ENCODE assay signal across 9 cellular contexts in the genomic region with DNA sequence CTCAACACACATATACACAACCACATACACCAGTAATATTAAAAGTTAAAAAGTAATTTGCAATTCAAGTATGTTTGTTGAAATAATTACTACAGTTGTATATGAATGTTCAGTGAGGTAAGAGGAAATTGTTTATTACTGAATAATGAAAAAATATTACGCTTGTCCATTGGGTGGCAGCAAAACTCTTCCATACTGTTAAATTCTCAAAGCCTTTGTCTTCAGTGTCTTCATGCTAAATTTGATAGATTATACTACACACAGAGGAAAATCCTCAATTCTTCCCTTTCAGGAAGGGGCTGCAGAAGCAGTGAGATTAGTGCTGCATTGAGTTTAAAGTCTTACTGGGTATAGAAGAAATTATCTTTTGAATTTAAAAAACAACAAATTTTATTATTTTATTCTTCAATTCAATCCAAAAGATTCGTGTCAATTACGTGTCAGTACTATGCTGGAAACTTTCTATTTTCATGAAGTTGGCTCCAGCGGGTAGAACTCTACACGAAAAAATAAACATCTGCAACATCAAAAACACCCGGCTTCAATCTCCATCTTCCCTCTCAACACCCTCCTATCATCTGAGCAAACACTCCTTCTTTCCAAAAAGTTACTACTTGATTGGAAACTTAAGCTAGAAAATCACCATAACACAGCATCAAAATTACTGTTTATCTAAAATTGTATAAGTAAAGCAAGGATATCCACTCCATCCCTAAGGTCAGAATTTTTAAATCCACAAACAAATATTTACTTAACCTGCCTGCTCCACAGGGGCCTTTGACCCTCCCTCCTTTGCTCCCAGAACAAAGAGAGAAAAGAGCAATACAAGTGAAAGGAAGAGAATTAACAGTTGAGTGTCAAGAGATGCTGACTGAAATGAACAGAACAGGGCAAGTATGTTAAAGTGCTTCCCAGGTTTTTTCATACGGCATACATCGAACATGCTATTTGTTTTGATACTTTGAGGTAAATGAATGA. TPM values are rescaled to one million over a fixed set of nuclear protein-coding genes. Genes with fewer than 3 reads are reported as not detected.
DNase-seq lines count a peak whose midpoint lies in the region; ATAC-seq and TF ChIP-seq lines count a peak whose summit lies in the region.
"Had no signal": no experiment of that assay in that cellular context is flagged by ENCODE, and none has a peak within 500 bp of the region (broad histone marks: within the 10 kb centered on the region; RNA-seq: fewer than 3 reads in every experiment).

No MANE protein-coding gene starts in this region.

- H3K27ac Mint-ChIP-seq in effector memory CD8-positive, alpha-beta T cell: no peak overlapping the region

- H2AFZ ChIP-seq in IMR-90 (replicated peaks; ENCODE audit: low read length, poor library complexity): no peak overlapping the region

- peak overlapping the region; percentile 77; the same call in 1 of the 2 replicates for H2AK5ac ChIP-seq in IMR-90 (ENCODE audit: low read depth, low read length)

- peak overlapping the region; percentile 20 to 43; a peak in 2 of 4 replicates for H4K8ac ChIP-seq in IMR-90 (ENCODE audit: low read depth in 2 of 2, low read length in 2 of 2)

- no peak overlapping the region for H3K4me3 Mint-ChIP-seq in effector memory CD8-positive, alpha-beta T cell

- 0 out of 2 replicates have a peak overlapping the region, but pooled peaks have one; percentile 8 for H3K23ac ChIP-seq in IMR-90 (ENCODE audit: low read depth, low read length)

- H3K9ac ChIP-seq in IMR-90 (ENCODE audit: low read depth, low read length): no peak overlapping the region

- H3K18ac ChIP-seq in IMR-90 (ENCODE audit: low read depth, low read length): peak overlapping the region; percentile 82; the same call in 1 of the 2 replicates

- TF ChIP-seq POLR2A in IMR-90 (IDR thresholded peaks at IDR 0.05; ENCODE audit: low read depth, low read length) (no peak), Peyer's patch (IDR thresholded peaks at IDR 0.05) (no peak), ovary (IDR thresholded peaks at IDR 0.05) (no peak)

- peak; percentile 52 for DNase-seq in AG04450 (ENCODE audit: low read depth, low spot score)
- DNase-seq in EL: peak; percentile 70
- DNase-seq in IMR-90: peak; percentile 69
- no peak for DNase-seq in Peyer's patch
- DNase-seq in effector memory CD8-positive, alpha-beta T cell: peak; percentile 49 to 55 (median 52)
- DNase-seq in myocyte (ENCODE audit: low read depth): peak; percentile 75
- DNase-seq in ovary: no peak
- no peak for DNase-seq in activated CD8-positive, alpha-beta memory T cell treated with anti-CD3 and anti-CD28 coated beads, Interleukin-2, amount 50 U/mL, for 4 hours

- H2BK5ac ChIP-seq in IMR-90 (ENCODE audit: low read depth, low read length, poor library complexity, severe bottlenecking): peak overlapping the region; percentile 22

- no peak for TF ChIP-seq EP300 in ovary (IDR thresholded peaks at IDR 0.05)

- H3K27me3 ChIP-seq in AG04450 (ENCODE audit: control insufficient read depth, insufficient read depth, low read length) (no peaks in the 10 kb centered on the region), IMR-90 (ENCODE audit: control insufficient read depth, insufficient read depth, low read length) (no peaks in the 10 kb centered on the region), Peyer's patch (no peaks in the 10 kb centered on the region), ovary (no peaks in the 10 kb centered on the region)

- in situ Hi-C loops in IMR-90 (cut with MboI; ENCODE audit: low sequenced_read_pairs): loop anchor here (10.0 kb wide), 3 partner anchors 351 to 641 kb away; partner anchors contain the start of gene CAV1

- peaks cover 6% of the 10 kb centered on the region; the same call in 1 of the 2 replicates for H3K9me1 ChIP-seq in IMR-90 (ENCODE audit: insufficient read depth, low read length)

- H4K91ac ChIP-seq in IMR-90 (ENCODE audit: insufficient read depth, low read depth, low read length): peak overlapping the region; percentile 67

- 0% methylated on average over 2 of the region's 8 CpGs; no CpG with 5 or more reads in 1 of the 2 experiments for WGBS in IMR-90 (ENCODE audit: extremely low coverage in 2 of 2, insufficient read length in 1 of 2), 2 experiments
- WGBS in ovary, 3 donors: 53 to 58% (median 55%) methylated on average over 8 of the region's 8 CpGs

- H3K4me2 ChIP-seq in IMR-90 (ENCODE audit: low read depth, low read length): no peak overlapping the region

- H3K4me1 Mint-ChIP-seq in effector memory CD8-positive, alpha-beta T cell (ENCODE audit: low read depth in 2 of 2): no peaks in the 10 kb centered on the region

- no peak overlapping the region for H3K4me3 ChIP-seq in AG04450 (ENCODE audit: low read depth, low read length)
- no peak overlapping the region for H3K4me3 ChIP-seq in IMR-90 (ENCODE audit: insufficient read depth, low read depth, low read length)
- no peak overlapping the region for H3K4me3 ChIP-seq in Peyer's patch
- H3K4me3 ChIP-seq in ovary: no peak overlapping the region

- no peaks in the 10 kb centered on the region for H3K9me3 Mint-ChIP-seq in effector memory CD8-positive, alpha-beta T cell

- dilution Hi-C loops in IMR-90 (cut with HindIII; ENCODE audit: low sequenced_read_pairs, unreplicated experiment): no loop called here

- peak overlapping the region; percentile 42; the same call in 1 of the 2 replicates for H3K4ac ChIP-seq in IMR-90 (ENCODE audit: low read depth, low read length)

- peak; percentile 87 for TF ChIP-seq RAD21 in IMR-90 (IDR thresholded peaks at IDR 0.05; ENCODE audit: low read length)

- intact Hi-C loops in IMR-90 (cut with micrococcal nuclease): loop anchor here (1.0 to 5.0 kb wide), 4 partner anchors 35 to 635 kb away; partner anchors contain the start of gene MET
- intact Hi-C loops in ovary (cut with DNase I): loop anchor here in 3 of 4 donors (10.0 kb wide), 3 partner anchors 61 to 631 kb away; no protein-coding TSS in a partner anchor

- H2BK20ac ChIP-seq in IMR-90 (ENCODE audit: low read depth, low read length): peak overlapping the region; percentile 54

- H3K27me3 Mint-ChIP-seq in effector memory CD8-positive, alpha-beta T cell: peaks cover 8 to 23% of the 10 kb centered on the region in 2 donors

- TF ChIP-seq CTCF in AG04450 (IDR thresholded peaks at IDR 0.05; ENCODE audit: low read depth, low read length) (peak; percentile 54), IMR-90 (conservative IDR thresholded peaks at IDR 0.05; ENCODE audit: low read depth, low read length) (peak; percentile 71), Peyer's patch (IDR thresholded peaks at IDR 0.05) (peak; percentile 25 to 89 (median 73)), ovary (IDR thresholded peaks at IDR 0.05) (peak in 1 of 3 donors; percentile 53)

- BruUV-seq in IMR-90 (replicated peaks; lab: Mats Ljungman, UMichigan): no TSS peak

- H3K4me1 ChIP-seq in IMR-90 (ENCODE audit: control insufficient read depth, insufficient read depth, low read length) (peaks cover 15% of the 10 kb centered on the region), Peyer's patch (no peaks in the 10 kb centered on the region), ovary (ENCODE audit: insufficient read depth) (no peaks in the 10 kb centered on the region)

- H3K14ac ChIP-seq in IMR-90 (replicated peaks; ENCODE audit: low read depth, low read length): peak overlapping the region; percentile 0

- POLR2A ChIA-PET in AG04450 (lab: Yijun Ruan, JAX) (interaction anchor here (0.8 to 1.3 kb wide), 2 partner anchors 63 to 99 kb away, joined by 3 read pairs; no protein-coding TSS in a partner anchor), IMR-90 (lab: Charles Lee; ENCODE audit: unreplicated experiment) (no interaction called here)

- H3K36me3 Mint-ChIP-seq in effector memory CD8-positive, alpha-beta T cell (ENCODE audit: insufficient read depth): no peaks in the 10 kb centered on the region

- H3K27ac ChIP-seq in AG04450 (ENCODE audit: low read depth, low read length) (no peak overlapping the region), IMR-90 (ENCODE audit: insufficient read depth, low read length) (no peak overlapping the region), Peyer's patch (no peak overlapping the region), ovary (no peak overlapping the region)
- H3K27ac ChIP-seq: HL-60 had no signal

- CTCF ChIA-PET in AG04450 (lab: Charles Lee): interaction anchor here (0.6 to 5.8 kb wide), 35 partner anchors 9 to 1126 kb away, joined by 3 to 100 read pairs (median 4); no protein-coding TSS in a partner anchor
- CTCF ChIA-PET in IMR-90 (lab: Yijun Ruan, JAX): interaction anchor here (0.6 to 2.0 kb wide), 7 partner anchors 35 to 419 kb away, joined by 3 to 12 read pairs (median 4); no protein-coding TSS in a partner anchor

- peak; percentile 31 for ATAC-seq in IMR-90 (ENCODE audit: low read depth)
- ATAC-seq in effector memory CD8-positive, alpha-beta T cell (replicated peaks): peak; percentile 65

- no peaks in the 10 kb centered on the region for H3K36me3 ChIP-seq in IMR-90 (ENCODE audit: control insufficient read depth, insufficient read depth, low read length)
- no peaks in the 10 kb centered on the region for H3K36me3 ChIP-seq in Peyer's patch
- no peaks in the 10 kb centered on the region for H3K36me3 ChIP-seq in ovary

- H4K20me1 ChIP-seq in IMR-90 (ENCODE audit: insufficient read depth, low read length): no peaks in the 10 kb centered on the region

- H3K9me3 ChIP-seq in AG04450 (ENCODE audit: control insufficient read depth, insufficient read depth, low read length) (no peaks in the 10 kb centered on the region), IMR-90 (ENCODE audit: control insufficient read depth, insufficient read depth, low read length) (no peaks in the 10 kb centered on the region), Peyer's patch (no peaks in the 10 kb centered on the region), ovary (no peaks in the 10 kb centered on the region)

- no peaks in the 10 kb centered on the region; a peak in 1 of 4 replicates for H3K79me1 ChIP-seq in IMR-90 (ENCODE audit: low read depth in 1 of 2, low read length in 2 of 2)

- H4K5ac ChIP-seq in IMR-90 (ENCODE audit: low read depth, low read length): peak overlapping the region; percentile 81

- peak overlapping the region; percentile 61; the same call in 1 of the 2 replicates for H2BK120ac ChIP-seq in IMR-90 (ENCODE audit: low read depth, low read length)

- H3K56ac ChIP-seq in IMR-90 (ENCODE audit: extremely low read depth, insufficient read depth, low read length): no peak overlapping the region

- no peak overlapping the region for H2AK9ac ChIP-seq in IMR-90 (replicated peaks; ENCODE audit: low read depth, low read length, poor library complexity)

- H2BK15ac ChIP-seq in IMR-90 (ENCODE audit: low read depth, low read length): peak overlapping the region; percentile 84; the same call in 1 of the 3 replicates

RNA-seq across cellular contexts. Expression of gene TES, which starts 37.0 kb away (rescaled TPM):
- 130 and 152 TPM in 2 replicates for polyA plus RNA-seq in AG04450 (2011; rRNA removed)
- 82.7 and 88.1 TPM in 2 replicates for polyA minus RNA-seq in AG04450 (2011; rRNA and poly(A)+ RNA removed)
- total RNA-seq in IMR-90 (2012; rRNA removed): 83.3 and 91.9 TPM in 2 replicates
- 49.7 and 54.0 TPM in 2 replicates for polyA plus RNA-seq in IMR-90 (2012; rRNA removed)
- polyA plus RNA-seq in IMR-90 (2012; cell fraction: cytosol; rRNA removed): 20.3 and 32.9 TPM in 2 replicates
- 17.8 and 73.1 TPM in 2 replicates for polyA plus RNA-seq in IMR-90 (2012; cell fraction: nucleus; rRNA removed; ENCODE audit: low replicate concordance)
- total RNA-seq in Peyer's patch: 10 to 100 TPM; 62.7 to 97.4 (median 69.6) TPM
- 0.99 and 1.2 TPM in 2 replicates for total RNA-seq in myocyte
- 5.9 TPM for polyA plus RNA-seq in myocyte (2012)
- 10 to 100 TPM in 4 of 7 donors, 1 to 10 TPM in 3; 6.0 to 52.3 (median 11.0) TPM for total RNA-seq in ovary
- 10 to 100 TPM; 11.1 to 65.0 TPM for polyA plus RNA-seq in ovary

Comparison
In these comparisons a context has a peak if more than half of its experiments do, and no peak if none do; other contexts are left out.
1. DNase-seq: peak in AG04450 (single experiment), EL (single experiment), IMR-90 (single experiment), effector memory CD8-positive, alpha-beta T cell (3 of 3) and myocyte (single experiment); none in Peyer's patch (0 of 3), ovary (0 of 5) and activated CD8-positive, alpha-beta memory T cell treated with anti-CD3 and anti-CD28 coated beads, Interleukin-2, amount 50 U/mL, for 4 hours (single experiment).